In the genomic region with DNA sequence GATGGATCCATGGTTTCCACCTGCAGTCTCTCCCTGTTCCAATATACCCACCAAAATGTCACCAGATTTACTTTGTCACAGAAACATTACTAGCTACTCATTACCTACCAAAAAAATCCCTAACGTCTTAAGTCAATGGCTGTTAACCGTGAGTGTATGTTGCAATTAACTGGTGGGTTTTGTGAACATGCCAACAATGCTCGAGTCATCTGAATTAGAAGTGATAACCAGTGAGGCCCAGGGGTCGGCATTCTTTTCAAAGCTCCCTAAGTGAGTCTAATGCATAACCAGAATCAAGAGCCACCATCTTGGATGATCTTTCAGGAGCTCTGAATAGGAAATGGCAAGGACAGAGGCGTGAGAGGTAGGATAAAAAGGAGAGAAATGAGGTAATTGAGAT, we compare ENCODE assay signal across 20 cellular contexts.
DNase-seq lines count a peak whose midpoint lies in the region; ATAC-seq and TF ChIP-seq lines count a peak whose summit lies in the region.
"Had no signal": no experiment of that assay in that cellular context is flagged by ENCODE, and none has a peak within 500 bp of the region (broad histone marks: within the 10 kb centered on the region; RNA-seq: fewer than 3 reads in every experiment).

No MANE protein-coding gene starts in this region.

- no peaks in the 10 kb centered on the region for H3K79me2 ChIP-seq in osteoblast (ENCODE audit: insufficient read depth, low read length)

- no peak overlapping the region for H3K27ac ChIP-seq in osteoblast (ENCODE audit: low read depth, low read length)
- H3K27ac ChIP-seq: BLaER1 treated with 17β-estradiol and CSF1 and Interleukin-3, amounts not matched to agents 10 nM and 100 nM; HL-60; SK-N-MC had no signal

- no peak for TF ChIP-seq CTCF in fibroblast of mammary gland (conservative IDR thresholded peaks at IDR 0.05; ENCODE audit: control insufficient read depth, insufficient read depth, low read depth, low read length)
- no peak for TF ChIP-seq CTCF in osteoblast (IDR thresholded peaks at IDR 0.05; ENCODE audit: extremely low read depth, low read depth, low read length)

- H3K27me3 ChIP-seq in osteoblast (ENCODE audit: insufficient read depth, low read length), result no peaks in the 10 kb centered on the region
- H3K27me3 ChIP-seq: BLaER1 treated with 17β-estradiol and CSF1 and Interleukin-3, amounts not matched to agents 10 nM and 100 nM had no signal

- H2AFZ ChIP-seq in osteoblast (ENCODE audit: low read length), result peak overlapping the region; percentile 39

- H3K4me3 ChIP-seq in fibroblast of mammary gland (ENCODE audit: control insufficient read depth, low read depth, low read length) (no peak overlapping the region), osteoblast (ENCODE audit: insufficient read depth, low read length) (no peak overlapping the region)
- H3K4me3 ChIP-seq: BLaER1 treated with 17β-estradiol and CSF1 and Interleukin-3, amounts not matched to agents 10 nM and 100 nM; SK-N-MC had no signal

- H3K4me1 ChIP-seq in osteoblast (ENCODE audit: insufficient read depth, low read length), result peaks cover 29% of the 10 kb centered on the region

- H3K36me3 ChIP-seq in osteoblast (ENCODE audit: insufficient read depth, low read length), result no peaks in the 10 kb centered on the region
- H3K36me3 ChIP-seq: BLaER1 treated with 17β-estradiol and CSF1 and Interleukin-3, amounts not matched to agents 10 nM and 100 nM had no signal

- H3K4me2 ChIP-seq in osteoblast (ENCODE audit: insufficient read depth, low read length), result no peak overlapping the region
- H3K4me2 ChIP-seq: BLaER1 treated with 17β-estradiol and CSF1 and Interleukin-3, amounts not matched to agents 10 nM and 100 nM had no signal

- no peaks in the 10 kb centered on the region for H4K20me1 ChIP-seq in osteoblast (ENCODE audit: insufficient read depth, low read length)
- H4K20me1 ChIP-seq: BLaER1 treated with 17β-estradiol and CSF1 and Interleukin-3, amounts not matched to agents 10 nM and 100 nM had no signal

- DNase-seq in EH (ENCODE audit: low read depth) (peak; percentile 34), NCI-H226 (peak; percentile 42), fibroblast of mammary gland (ENCODE audit: low read depth) (peak; percentile 43), osteoblast (ENCODE audit: insufficient read length, low spot score, missing footprints) (peak; percentile 4), RKO (ENCODE audit: low spot score) (no peak)
- no peak for DNase-seq in NK-92 treated with Interleukin-12 subunit alpha and Interleukin-12 subunit beta, amount 100 ng/mL, for 24 hours (lab: John Stamatoyannopoulos, UW)
- DNase-seq: 8988T, GF-D8, KBM-7, NCI-H1105 treated with DMSO at 0.1 percent for 48 hours, NCI-H2081, NCI-H2171, NCI-H524 treated with DMSO at 0.1 percent for 48 hours, SHP77 treated with DMSO at 0.1 percent for 48 hours had no signal

- no peak for ATAC-seq in HG03342 (IDR thresholded peaks at IDR 0.05; ENCODE audit: unreplicated experiment)
- no peak for ATAC-seq in HG03135 (IDR thresholded peaks at IDR 0.05; ENCODE audit: unreplicated experiment)
- ATAC-seq: HepG2 had no signal

- no peaks in the 10 kb centered on the region for H3K9me3 ChIP-seq in osteoblast (ENCODE audit: low read depth, low read length)

Comparison
In these comparisons a context has a peak if more than half of its experiments do, and no peak if none do; other contexts are left out.
1. DNase-seq: peak in EH (single experiment), NCI-H226 (single experiment), fibroblast of mammary gland (single experiment) and osteoblast (single experiment); none in NK-92 treated with Interleukin-12 subunit alpha and Interleukin-12 subunit beta, amount 100 ng/mL, for 24 hours (single experiment) and RKO (single experiment).